ENCODE assay signal across 19 cellular contexts in the genomic region with DNA sequence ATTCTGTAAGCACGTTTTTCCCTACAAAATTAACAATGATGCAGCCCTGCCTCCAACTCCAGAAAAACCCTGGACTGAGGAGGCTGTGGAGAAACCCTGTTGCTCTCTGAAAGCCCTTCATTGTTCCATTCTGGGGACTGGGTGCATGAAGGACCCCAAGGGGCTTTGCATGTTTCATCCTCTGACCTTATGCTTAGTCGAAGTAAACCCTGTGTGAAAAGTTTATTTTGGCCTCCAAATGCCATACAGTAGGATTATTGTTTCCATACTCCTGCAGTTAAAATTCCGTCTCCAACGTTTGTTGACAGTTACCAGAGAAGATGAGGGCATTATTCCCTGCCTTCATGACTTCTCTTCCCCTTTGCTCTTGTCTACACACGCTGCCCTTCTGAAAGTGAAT. TPM values are rescaled to one million over a fixed set of nuclear protein-coding genes. Genes with fewer than 3 reads are reported as not detected.
DNase-seq lines count a peak whose midpoint lies in the region; ATAC-seq and TF ChIP-seq lines count a peak whose summit lies in the region.
"Had no signal": no experiment of that assay in that cellular context is flagged by ENCODE, and none has a peak within 500 bp of the region (broad histone marks: within the 10 kb centered on the region; RNA-seq: fewer than 3 reads in every experiment).

No MANE protein-coding gene starts in this region.

- no peak for ATAC-seq in activated CD8-positive, alpha-beta T cell treated with anti-CD3 and anti-CD28 coated beads, Interleukin-2, amount 10 ng/mL, durations not matched to agents 7 days and 5 days
- no peak for ATAC-seq in activated CD8-positive, alpha-beta T cell treated with anti-CD3 and anti-CD28 coated beads for 36 hours
- no peak for ATAC-seq in activated T-helper 17 cell treated with anti-CD3 and anti-CD28 coated beads, Interleukin-2, amount 50 U/mL, for 72 hours (replicated peaks)
- no peak for ATAC-seq in stimulated activated effector memory CD8-positive, alpha-beta T cell treated with anti-CD3 and anti-CD28 coated beads, Interleukin-12 subunit alpha, Interleukin-12 subunit beta, amount 100 ng/mL, for 72 hours
- no peak for ATAC-seq in HG02840 (IDR thresholded peaks at IDR 0.05; ENCODE audit: low FRiP score, unreplicated experiment)
- ATAC-seq: HCT116, HepG2 had no signal

- peaks cover 40% of the 10 kb centered on the region for H3K36me3 Mint-ChIP-seq in activated CD8-positive, alpha-beta T cell treated with anti-CD3 and anti-CD28 coated beads, Interleukin-2, amount 10 ng/mL, durations not matched to agents 7 days and 5 days (ENCODE audit: low read depth)
- H3K36me3 Mint-ChIP-seq in activated CD8-positive, alpha-beta T cell treated with anti-CD3 and anti-CD28 coated beads for 36 hours (ENCODE audit: low read depth), result peaks cover 37% of the 10 kb centered on the region
- peaks cover 52% of the 10 kb centered on the region for H3K36me3 Mint-ChIP-seq in HFFc6 (ENCODE audit: low read depth)
- peaks cover 96% of the 10 kb centered on the region for H3K36me3 Mint-ChIP-seq in activated T-helper 17 cell treated with anti-CD3 and anti-CD28 coated beads, Interleukin-2, amount 50 U/mL, for 72 hours (ENCODE audit: low read depth)
- peaks cover 100% of the 10 kb centered on the region for H3K36me3 Mint-ChIP-seq in stimulated activated effector memory CD8-positive, alpha-beta T cell treated with anti-CD3 and anti-CD28 coated beads, Interleukin-12 subunit alpha, Interleukin-12 subunit beta, amount 100 ng/mL, for 72 hours

- H3K27ac Mint-ChIP-seq in activated CD8-positive, alpha-beta T cell treated with anti-CD3 and anti-CD28 coated beads, Interleukin-2, amount 10 ng/mL, durations not matched to agents 7 days and 5 days, result peak overlapping the region; percentile 4
- H3K27ac Mint-ChIP-seq in activated CD8-positive, alpha-beta T cell treated with anti-CD3 and anti-CD28 coated beads for 36 hours, result no peak overlapping the region
- H3K27ac Mint-ChIP-seq in HFFc6, result peak overlapping the region; percentile 20; the same call in 1 of the 2 replicates
- H3K27ac Mint-ChIP-seq in activated T-helper 17 cell treated with anti-CD3 and anti-CD28 coated beads, Interleukin-2, amount 50 U/mL, for 72 hours, result peak overlapping the region; percentile 8
- peak overlapping the region; percentile 16 for H3K27ac Mint-ChIP-seq in stimulated activated effector memory CD8-positive, alpha-beta T cell treated with anti-CD3 and anti-CD28 coated beads, Interleukin-12 subunit alpha, Interleukin-12 subunit beta, amount 100 ng/mL, for 72 hours
- H3K27ac Mint-ChIP-seq: B cell had no signal

- no peaks in the 10 kb centered on the region for H3K27me3 Mint-ChIP-seq in activated CD8-positive, alpha-beta T cell treated with anti-CD3 and anti-CD28 coated beads, Interleukin-2, amount 10 ng/mL, durations not matched to agents 7 days and 5 days (ENCODE audit: low read depth)
- no peaks in the 10 kb centered on the region for H3K27me3 Mint-ChIP-seq in activated CD8-positive, alpha-beta T cell treated with anti-CD3 and anti-CD28 coated beads for 36 hours
- H3K27me3 Mint-ChIP-seq in HFFc6 (ENCODE audit: insufficient read depth), result peaks cover 2% of the 10 kb centered on the region; the same call in 1 of the 2 replicates
- H3K27me3 Mint-ChIP-seq in activated T-helper 17 cell treated with anti-CD3 and anti-CD28 coated beads, Interleukin-2, amount 50 U/mL, for 72 hours, result no peaks in the 10 kb centered on the region
- H3K27me3 Mint-ChIP-seq: B cell, IgD-negative memory B cell had no signal

- peaks cover 15% of the 10 kb centered on the region for H3K4me1 Mint-ChIP-seq in activated CD8-positive, alpha-beta T cell treated with anti-CD3 and anti-CD28 coated beads, Interleukin-2, amount 10 ng/mL, durations not matched to agents 7 days and 5 days (ENCODE audit: low read depth)
- H3K4me1 Mint-ChIP-seq in activated CD8-positive, alpha-beta T cell treated with anti-CD3 and anti-CD28 coated beads for 36 hours (ENCODE audit: low read depth), result peaks cover 11% of the 10 kb centered on the region
- peaks cover 7% of the 10 kb centered on the region for H3K4me1 Mint-ChIP-seq in HFFc6 (ENCODE audit: low read depth)
- peaks cover 7% of the 10 kb centered on the region for H3K4me1 Mint-ChIP-seq in activated T-helper 17 cell treated with anti-CD3 and anti-CD28 coated beads, Interleukin-2, amount 50 U/mL, for 72 hours
- peaks cover 10% of the 10 kb centered on the region for H3K4me1 Mint-ChIP-seq in stimulated activated effector memory CD8-positive, alpha-beta T cell treated with anti-CD3 and anti-CD28 coated beads, Interleukin-12 subunit alpha, Interleukin-12 subunit beta, amount 100 ng/mL, for 72 hours

- intact Hi-C loops in activated CD8-positive, alpha-beta T cell treated with anti-CD3 and anti-CD28 coated beads for 36 hours (cut with micrococcal nuclease), result no loop called here

- POLR2A ChIA-PET in activated CD8-positive, alpha-beta T cell treated with anti-CD3 and anti-CD28 coated beads, Interleukin-2, amount 10 ng/mL, durations not matched to agents 7 days and 5 days (lab: Charles Lee), result no interaction called here
- POLR2A ChIA-PET in activated CD8-positive, alpha-beta T cell treated with anti-CD3 and anti-CD28 coated beads for 36 hours (lab: Charles Lee), result no interaction called here

- CTCF ChIA-PET in activated CD8-positive, alpha-beta T cell treated with anti-CD3 and anti-CD28 coated beads, Interleukin-2, amount 10 ng/mL, durations not matched to agents 7 days and 5 days (lab: Charles Lee), result interaction anchor here (1.0 kb wide), 1 partner anchor 85 kb away, joined by 3 read pairs; no protein-coding TSS in a partner anchor
- CTCF ChIA-PET in activated CD8-positive, alpha-beta T cell treated with anti-CD3 and anti-CD28 coated beads for 36 hours (lab: Charles Lee), result interaction anchor here (0.8 to 2.2 kb wide), 2 partner anchors 17 to 23 kb away, joined by 3 to 7 read pairs; no protein-coding TSS in a partner anchor

- TF ChIP-seq CTCF in activated CD8-positive, alpha-beta T cell treated with anti-CD3 and anti-CD28 coated beads for 36 hours (IDR thresholded peaks at IDR 0.05), result no peak
- TF ChIP-seq CTCF in HFFc6 (IDR thresholded peaks at IDR 0.05), result no peak

- no peak overlapping the region for H3K4me3 Mint-ChIP-seq in activated CD8-positive, alpha-beta T cell treated with anti-CD3 and anti-CD28 coated beads, Interleukin-2, amount 10 ng/mL, durations not matched to agents 7 days and 5 days
- no peak overlapping the region for H3K4me3 Mint-ChIP-seq in activated CD8-positive, alpha-beta T cell treated with anti-CD3 and anti-CD28 coated beads for 36 hours
- H3K4me3 Mint-ChIP-seq in HFFc6, result no peak overlapping the region
- H3K4me3 Mint-ChIP-seq in activated T-helper 17 cell treated with anti-CD3 and anti-CD28 coated beads, Interleukin-2, amount 50 U/mL, for 72 hours, result no peak overlapping the region
- H3K4me3 Mint-ChIP-seq in stimulated activated effector memory CD8-positive, alpha-beta T cell treated with anti-CD3 and anti-CD28 coated beads, Interleukin-12 subunit alpha, Interleukin-12 subunit beta, amount 100 ng/mL, for 72 hours, result no peak overlapping the region
- H3K4me3 Mint-ChIP-seq: B cell; CD8-positive, alpha-beta memory T cell; IgD-negative memory B cell had no signal

- DNase-seq in activated CD8-positive, alpha-beta T cell treated with anti-CD3 and anti-CD28 coated beads, Interleukin-2, amount 10 ng/mL, durations not matched to agents 7 days and 5 days, result no peak
- DNase-seq in activated CD8-positive, alpha-beta T cell treated with anti-CD3 and anti-CD28 coated beads for 36 hours, result no peak
- DNase-seq in HFFc6, result no peak
- no peak for DNase-seq in stimulated activated effector memory CD8-positive, alpha-beta T cell treated with anti-CD3 and anti-CD28 coated beads, Interleukin-12 subunit alpha, Interleukin-12 subunit beta, amount 100 ng/mL, for 72 hours (ENCODE audit: low spot score in 2 of 2)
- DNase-seq in A172 (ENCODE audit: low spot score), result no peak
- no peak for DNase-seq in NCI-H345 treated with DMSO at 0.1 percent for 48 hours (lab: John Stamatoyannopoulos, UW; ENCODE audit: unreplicated experiment)
- DNase-seq: 8988T; CD8-positive, alpha-beta memory T cell; DMS153; DMS79; GDM1; GOT3; H7 had no signal

- H3K9me3 Mint-ChIP-seq in activated CD8-positive, alpha-beta T cell treated with anti-CD3 and anti-CD28 coated beads, Interleukin-2, amount 10 ng/mL, durations not matched to agents 7 days and 5 days (ENCODE audit: insufficient read depth), result no peaks in the 10 kb centered on the region
- H3K9me3 Mint-ChIP-seq in activated CD8-positive, alpha-beta T cell treated with anti-CD3 and anti-CD28 coated beads for 36 hours, result no peaks in the 10 kb centered on the region
- H3K9me3 Mint-ChIP-seq in HFFc6, result no peaks in the 10 kb centered on the region
- H3K9me3 Mint-ChIP-seq in activated T-helper 17 cell treated with anti-CD3 and anti-CD28 coated beads, Interleukin-2, amount 50 U/mL, for 72 hours, result no peaks in the 10 kb centered on the region
- H3K9me3 Mint-ChIP-seq in stimulated activated effector memory CD8-positive, alpha-beta T cell treated with anti-CD3 and anti-CD28 coated beads, Interleukin-12 subunit alpha, Interleukin-12 subunit beta, amount 100 ng/mL, for 72 hours, result no peaks in the 10 kb centered on the region
- H3K9me3 Mint-ChIP-seq: CD8-positive, alpha-beta memory T cell; IgD-negative memory B cell had no signal

RNA-seq across cellular contexts. Expression of a gene that starts 46.0 kb away (rescaled TPM):
- total RNA-seq in activated CD8-positive, alpha-beta T cell treated with anti-CD3 and anti-CD28 coated beads, Interleukin-2, amount 10 ng/mL, durations not matched to agents 7 days and 5 days, result 1 to 10 TPM; 2.2 to 2.7 TPM
- 1 to 10 TPM; 5.8 to 9.1 TPM for total RNA-seq in activated CD8-positive, alpha-beta T cell treated with anti-CD3 and anti-CD28 coated beads for 36 hours
- 10 to 100 TPM; 16.6 to 31.3 (median 19.4) TPM for total RNA-seq in HFFc6 (2021; fragmentation: NEBNext Ultra II Directional; extraction: Animal tissue kit (Norgen Biotek cat#: 25700))
- 10 to 100 TPM in 1 of 2 donors, 1 to 10 TPM in 1; 4.5 to 13.4 TPM for total RNA-seq in activated T-helper 17 cell treated with anti-CD3 and anti-CD28 coated beads, Interleukin-2, amount 50 U/mL, for 72 hours
- 13.2 and 40.3 TPM in 2 replicates for total RNA-seq in A172 (2014; rRNA removed; shearing (Covaris generic))

RNA-seq across cellular contexts. Expression of a gene that starts 52.4 kb away (rescaled TPM):
- total RNA-seq in activated CD8-positive, alpha-beta T cell treated with anti-CD3 and anti-CD28 coated beads, Interleukin-2, amount 10 ng/mL, durations not matched to agents 7 days and 5 days, result 1 to 10 TPM; 8.5 to 8.8 TPM
- total RNA-seq in activated CD8-positive, alpha-beta T cell treated with anti-CD3 and anti-CD28 coated beads for 36 hours, result 1 to 10 TPM; 9.9 TPM
- total RNA-seq in HFFc6 (2021; fragmentation: NEBNext Ultra II Directional; extraction: Animal tissue kit (Norgen Biotek cat#: 25700)), result 10 to 100 TPM; 12.0 to 14.9 (median 13.4) TPM
- 10 to 100 TPM in 1 of 2 donors, 1 to 10 TPM in 1; 7.0 to 17.2 TPM for total RNA-seq in activated T-helper 17 cell treated with anti-CD3 and anti-CD28 coated beads, Interleukin-2, amount 50 U/mL, for 72 hours
- total RNA-seq in A172 (2014; rRNA removed; shearing (Covaris generic)), result 8.5 and 10.2 TPM in 2 replicates
